ENCODE assay signal across 8 cellular contexts in the genomic region with DNA sequence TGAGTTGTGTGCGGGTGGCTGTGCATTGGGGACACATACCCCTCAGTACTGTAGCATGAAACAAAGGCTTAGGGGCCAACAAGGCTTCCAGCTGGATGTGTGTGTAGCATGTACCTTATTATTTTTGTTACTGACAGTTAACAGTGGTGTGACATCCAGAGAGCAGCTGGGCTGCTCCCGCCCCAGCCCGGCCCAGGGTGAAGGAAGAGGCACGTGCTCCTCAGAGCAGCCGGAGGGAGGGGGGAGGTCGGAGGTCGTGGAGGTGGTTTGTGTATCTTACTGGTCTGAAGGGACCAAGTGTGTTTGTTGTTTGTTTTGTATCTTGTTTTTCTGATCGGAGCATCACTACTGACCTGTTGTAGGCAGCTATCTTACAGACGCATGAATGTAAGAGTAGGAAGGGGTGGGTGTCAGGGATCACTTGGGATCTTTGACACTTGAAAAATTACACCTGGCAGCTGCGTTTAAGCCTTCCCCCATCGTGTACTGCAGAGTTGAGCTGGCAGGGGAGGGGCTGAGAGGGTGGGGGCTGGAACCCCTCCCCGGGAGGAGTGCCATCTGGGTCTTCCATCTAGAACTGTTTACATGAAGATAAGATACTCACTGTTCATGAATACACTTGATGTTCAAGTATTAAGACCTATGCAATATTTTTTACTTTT. TPM values are rescaled to one million over a fixed set of nuclear protein-coding genes. Genes with fewer than 3 reads are reported as not detected.
DNase-seq lines count a peak whose midpoint lies in the region; ATAC-seq and TF ChIP-seq lines count a peak whose summit lies in the region.

No MANE protein-coding gene starts in this region.

- CTCF ChIA-PET in PC-3 (lab: Charles Lee), result no interaction called here

- TF ChIP-seq CTCF in H9 (conservative IDR thresholded peaks at IDR 0.05), result no peak
- TF ChIP-seq CTCF in PC-3 (conservative IDR thresholded peaks at IDR 0.05; ENCODE audit: low read depth, low read length), result no peak

- H2BK12ac ChIP-seq in H9 (ENCODE audit: insufficient read length, low read depth, low read length), result no peak overlapping the region

- DNase-seq in H9 (no peak), PC-3 (no peak), dermis blood vessel endothelial cell (peak; percentile 19), naive B cell (no peak), activated gamma-delta T cell treated with Interleukin-2 at 50 U/mL for 16 hours (no peak), NCI-H1436 (lab: John Stamatoyannopoulos, UW) (no peak)

- ATAC-seq in PC-3, result no peak
- ATAC-seq in naive B cell (ENCODE audit: low read depth in 2 of 2), result no peak
- no peak for ATAC-seq in GM21423 (IDR thresholded peaks at IDR 0.05; ENCODE audit: unreplicated experiment)
- ATAC-seq in HG03439 (IDR thresholded peaks at IDR 0.05; ENCODE audit: unreplicated experiment), result no peak

- no peak overlapping the region for H3T11ph ChIP-seq in H9 (ENCODE audit: low read length)

- peaks cover 1% of the 10 kb centered on the region; the same call in 1 of the 2 replicates for H3K27me3 Mint-ChIP-seq in H9 (ENCODE audit: low read depth)
- H3K27me3 Mint-ChIP-seq in naive B cell, result no peaks in the 10 kb centered on the region

- POLR2A ChIA-PET in PC-3 (lab: Charles Lee; ENCODE audit: unreplicated experiment), result interaction anchor here (0.6 to 1.2 kb wide), 3 partner anchors 22 to 53 kb away, joined by 3 to 8 read pairs (median 4); no protein-coding TSS in a partner anchor

- H2BK120ac ChIP-seq in H9 (ENCODE audit: low read depth, low read length, poor library complexity, severe bottlenecking), result no peak overlapping the region

- H3K9me3 Mint-ChIP-seq in H9 (peaks cover 0 to 5% of the 10 kb centered on the region in 2 experiments; a peak in 1 of 5 replicates), naive B cell (no peaks in the 10 kb centered on the region)

- H3K27ac ChIP-seq in H9 (ENCODE audit: insufficient read length, low read depth, low read length) (no peak overlapping the region), PC-3 (ENCODE audit: low read length) (peak overlapping the region; percentile 29; the same call in 1 of the 2 replicates)

- H3K36me3 Mint-ChIP-seq in H9 (ENCODE audit: insufficient read depth in 1 of 3, low read depth in 3 of 3) (peaks cover 11 to 24% (median 20%) of the 10 kb centered on the region in 3 experiments), naive B cell (peaks cover 5 to 17% of the 10 kb centered on the region in 2 donors)

- peaks cover 6% of the 10 kb centered on the region; the same call in 1 of the 2 replicates for H3K36me3 ChIP-seq in PC-3 (ENCODE audit: low read depth, low read length)

- H2BK20ac ChIP-seq in H9 (ENCODE audit: low read depth, low read length, poor library complexity, severe bottlenecking), result no peak overlapping the region

- intact Hi-C loops in PC-3 (cut with micrococcal nuclease), result no loop called here

- peaks cover 25% of the 10 kb centered on the region for H3K23me2 ChIP-seq in H9 (ENCODE audit: insufficient read length, low read depth, low read length, poor library complexity, severe bottlenecking)

- no peak overlapping the region for H3K23ac ChIP-seq in H9 (ENCODE audit: insufficient read length, low read depth, low read length)

- peak overlapping the region; percentile 75 for H3K4me2 ChIP-seq in H9 (ENCODE audit: insufficient read depth, insufficient read length, low read length)
- H3K4me2 ChIP-seq in PC-3 (ENCODE audit: low read length), result peak overlapping the region; percentile 97

- H3K79me1 ChIP-seq in H9 (ENCODE audit: insufficient read depth, low read depth, low read length, poor library complexity, severe bottlenecking), result no peaks in the 10 kb centered on the region

- H3K79me2 ChIP-seq in H9 (ENCODE audit: insufficient read depth, low read length), result no peaks in the 10 kb centered on the region; the same call in 1 of the 2 replicates
- peaks cover 20% of the 10 kb centered on the region for H3K79me2 ChIP-seq in PC-3 (ENCODE audit: low read length)

- no peak overlapping the region for H4K8ac ChIP-seq in H9 (replicated peaks; ENCODE audit: insufficient read length, low read depth, low read length)

- H2BK5ac ChIP-seq in H9 (ENCODE audit: insufficient read length, low read length), result no peak overlapping the region

- no peaks in the 10 kb centered on the region for H4K20me1 ChIP-seq in H9 (ENCODE audit: control insufficient read depth, insufficient read depth, insufficient read length)
- H4K20me1 ChIP-seq in PC-3 (ENCODE audit: low read length), result peaks cover 17% of the 10 kb centered on the region

- H4K91ac ChIP-seq in H9 (ENCODE audit: insufficient read length, low read depth, low read length), result no peak overlapping the region

- BruUV-seq in PC-3 (replicated peaks; lab: Mats Ljungman, UMichigan), result no TSS peak

- peak overlapping the region; percentile 75 for H3K4me3 ChIP-seq in PC-3 (ENCODE audit: low read length)

- no peaks in the 10 kb centered on the region for H3F3A ChIP-seq in PC-3 (ENCODE audit: low read length, unreplicated experiment)

- H3K4me1 ChIP-seq in H9 (ENCODE audit: insufficient read depth, low read length), result peaks cover 2% of the 10 kb centered on the region; the same call in 1 of the 2 replicates
- H3K4me1 ChIP-seq in PC-3 (ENCODE audit: insufficient read depth, low read length), result peaks cover 32% of the 10 kb centered on the region

- H3K9me3 ChIP-seq in H9 (ENCODE audit: control insufficient read depth, low read depth, low read length) (no peaks in the 10 kb centered on the region), PC-3 (ENCODE audit: low read length) (no peaks in the 10 kb centered on the region)

- H3K4ac ChIP-seq in H9 (ENCODE audit: low read depth, low read length), result no peak overlapping the region

- H3K4me3 Mint-ChIP-seq in H9, result peak overlapping the region; percentile 87 to 95
- H3K4me3 Mint-ChIP-seq in naive B cell, result peak overlapping the region; percentile 95 to 100 (median 98)

- no peak overlapping the region for H3K18ac ChIP-seq in H9 (ENCODE audit: insufficient read length, low read depth, low read length)

- H3K4me1 Mint-ChIP-seq in H9, result peaks cover 43 to 44% of the 10 kb centered on the region in 2 experiments
- H3K4me1 Mint-ChIP-seq in naive B cell, result peaks cover 40 to 56% (median 52%) of the 10 kb centered on the region in 3 donors

- no peaks in the 10 kb centered on the region for H3K9me2 ChIP-seq in PC-3 (replicated peaks; ENCODE audit: low read length)

- no peak overlapping the region for H2AFZ ChIP-seq in H9 (ENCODE audit: low read length)
- no peak overlapping the region for H2AFZ ChIP-seq in PC-3 (ENCODE audit: low read length)

- H3K9ac ChIP-seq in H9 (ENCODE audit: extremely low read depth, insufficient read length, low read length), result no peak overlapping the region
- peak overlapping the region; percentile 84 for H3K9ac ChIP-seq in PC-3 (ENCODE audit: low read length)

- no peak overlapping the region for H2AK5ac ChIP-seq in H9 (ENCODE audit: insufficient read length, low read length)

- H3K27ac Mint-ChIP-seq in H9, result peak overlapping the region in 2 of 3 experiments; percentile 87 to 94; a peak in 5 of 7 replicates
- H3K27ac Mint-ChIP-seq in naive B cell, result peak overlapping the region; percentile 83 to 98 (median 94)

- H3K14ac ChIP-seq in H9 (ENCODE audit: insufficient read depth, low read length), result no peak overlapping the region

- H3K27me3 ChIP-seq in H9 (ENCODE audit: insufficient read depth, low read length), result no peaks in the 10 kb centered on the region
- H3K27me3 ChIP-seq in PC-3 (ENCODE audit: low read length), result no peaks in the 10 kb centered on the region

- H3K56ac ChIP-seq in H9 (ENCODE audit: insufficient read length, low read depth, low read length), result no peak overlapping the region

- WGBS in H9 (ENCODE audit: extremely low coverage, insufficient read length, low lambda C conversion rate), result no CpG with 5 or more reads among the region's 12 CpGs

- no peak overlapping the region for H2BK15ac ChIP-seq in H9 (ENCODE audit: low read depth, low read length)

- H4K5ac ChIP-seq in H9 (ENCODE audit: insufficient read length, low read depth, low read length), result no peak overlapping the region

RNA-seq across cellular contexts. Expression of gene DDIT4, which starts 1.8 kb away (rescaled TPM):
- total RNA-seq in H9 (2021), result 82.9 and 84.0 TPM in 2 replicates
- total RNA-seq in PC-3 (2014; rRNA removed), result 68.9 and 94.2 TPM in 2 replicates
- 146 and 173 TPM in 2 replicates for total RNA-seq in dermis blood vessel endothelial cell
- polyA plus RNA-seq in naive B cell (ENCODE audit: low read depth in 6 of 6), result 100 to 1,000 TPM in 1 of 6 donors, 10 to 100 TPM in 5; 22.6 to 124 (median 78.2) TPM

RNA-seq across cellular contexts. Expression of gene ASCC1, which starts 59.4 kb away (rescaled TPM):
- total RNA-seq in H9 (2021), result 36.9 and 41.2 TPM in 2 replicates
- total RNA-seq in PC-3 (2014; rRNA removed), result 15.7 and 24.3 TPM in 2 replicates
- total RNA-seq in dermis blood vessel endothelial cell, result 33.5 and 38.3 TPM in 2 replicates
- 10 to 100 TPM; 43.8 to 69.0 (median 48.4) TPM for polyA plus RNA-seq in naive B cell (ENCODE audit: low read depth in 6 of 6)

RNA-seq across cellular contexts. Expression of gene ANAPC16, which starts 59.7 kb away (rescaled TPM):
- 66.6 and 73.8 TPM in 2 replicates for total RNA-seq in H9 (2021)
- total RNA-seq in PC-3 (2014; rRNA removed), result 19.2 and 23.9 TPM in 2 replicates
- total RNA-seq in dermis blood vessel endothelial cell, result 51.5 and 54.5 TPM in 2 replicates
- 100 to 1,000 TPM; 485 to 708 (median 561) TPM for polyA plus RNA-seq in naive B cell (ENCODE audit: low read depth in 6 of 6)
